Comparison of ENCODE assay signal across 33 cellular contexts in the genomic region with DNA sequence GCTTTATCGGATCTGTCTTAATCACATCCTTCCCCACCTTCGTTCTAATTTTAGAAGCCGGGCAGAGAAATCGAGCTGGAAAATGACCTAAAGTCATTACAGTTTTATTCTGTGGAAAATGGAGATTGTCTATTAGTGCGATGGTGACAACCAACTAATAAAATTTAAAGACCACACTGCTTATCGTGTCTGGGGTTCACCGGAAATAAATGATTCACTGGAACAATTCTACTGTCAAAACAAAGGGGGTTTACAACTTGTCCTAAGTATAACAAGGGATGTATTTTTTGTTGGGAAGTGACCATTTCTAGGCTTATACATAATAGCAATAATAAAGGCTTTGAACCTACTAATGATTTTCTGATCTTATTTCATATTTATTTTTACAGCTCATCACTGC.
"Had no signal": no experiment of that assay in that cellular context is flagged by ENCODE, and none has a peak within 500 bp of the region (broad histone marks: within the 10 kb centered on the region; RNA-seq: fewer than 3 reads in every experiment).

No MANE protein-coding gene starts in this region.

- ATAC-seq: activated CD4-positive, CD25-positive, alpha-beta regulatory T cell treated with anti-CD3 and anti-CD28 coated beads, Interleukin-2, amount 50 U/mL, for 24 hours; activated CD8-positive, alpha-beta T cell treated with anti-CD3 and anti-CD28 coated beads for 36 hours; activated naive CD8-positive, alpha-beta T cell treated with anti-CD3 and anti-CD28 coated beads, Interleukin-2, amount 50 U/mL, for 24 hours; activated T-cell treated with anti-CD3 and anti-CD28 coated beads, Interleukin-2, amount 50 U/mL, for 4 hours; body of pancreas; esophagus mucosa; gastrocnemius medialis; heart right ventricle; T-helper 17 cell had no signal

- H3K4me1 Mint-ChIP-seq: activated B cell treated with CpG ODN at 0.5 μM for 24 hours; activated naive CD4-positive, alpha-beta T cell treated with anti-CD3 and anti-CD28 coated beads, Interleukin-2, amount 50 U/mL, for 24 hours; activated naive CD8-positive, alpha-beta T cell treated with anti-CD3 and anti-CD28 coated beads for 36 hours; activated naive CD8-positive, alpha-beta T cell treated with anti-CD3 and anti-CD28 coated beads, Interleukin-2, amount 50 U/mL, for 24 hours; T-helper 17 cell had no signal

- DNase-seq: activated B cell treated with CpG ODN at 0.5 μM for 24 hours; activated CD4-positive, alpha-beta T cell treated with anti-CD3 and anti-CD28 coated beads for 48 hours; activated CD4-positive, alpha-beta T cell treated with anti-CD3 and anti-CD28 coated beads, Interleukin-2, amount 50 U/mL, for 1 hour; activated CD4-positive, alpha-beta T cell treated with anti-CD3 and anti-CD28 coated beads, Interleukin-2, amount 50 U/mL, for 48 hours; activated CD8-positive, alpha-beta memory T cell treated with anti-CD3 and anti-CD28 coated beads for 24 hours; activated CD8-positive, alpha-beta T cell treated with anti-CD3 and anti-CD28 coated beads for 36 hours; activated effector memory CD4-positive, alpha-beta T cell treated with anti-CD3 and anti-CD28 coated beads, Interleukin-2, amount 50 U/mL, for 16 hours; activated naive CD4-positive, alpha-beta T cell treated with anti-CD3 and anti-CD28 coated beads for 36 hours; activated naive CD8-positive, alpha-beta T cell treated with anti-CD3 and anti-CD28 coated beads for 36 hours; activated naive CD8-positive, alpha-beta T cell treated with anti-CD3 and anti-CD28 coated beads, Interleukin-2, amount 50 U/mL, for 24 hours; activated T-cell treated with anti-CD3 and anti-CD28 coated beads, Interleukin-2, amount 50 U/mL, for 4 hours; adrenal gland; amygdala; aorta; body of pancreas; caudate nucleus; cortex of kidney; dorsolateral prefrontal cortex; effector memory CD4-positive, alpha-beta T cell; endodermal cell; foreskin fibroblast; gastrocnemius medialis; heart right ventricle; T-helper 1 cell; T-helper 17 cell; T1000; WERI-Rb-1 had no signal

- H3K4me3 Mint-ChIP-seq: activated B cell treated with CpG ODN at 0.5 μM for 24 hours; activated CD8-positive, alpha-beta T cell treated with anti-CD3 and anti-CD28 coated beads for 36 hours; activated naive CD4-positive, alpha-beta T cell treated with anti-CD3 and anti-CD28 coated beads for 36 hours; activated naive CD4-positive, alpha-beta T cell treated with anti-CD3 and anti-CD28 coated beads, Interleukin-2, amount 50 U/mL, for 24 hours; activated naive CD8-positive, alpha-beta T cell treated with anti-CD3 and anti-CD28 coated beads for 36 hours; activated naive CD8-positive, alpha-beta T cell treated with anti-CD3 and anti-CD28 coated beads, Interleukin-2, amount 50 U/mL, for 24 hours; activated T-cell treated with anti-CD3 and anti-CD28 coated beads, Interleukin-2, amount 50 U/mL, for 4 hours; endodermal cell; T-helper 17 cell; T-helper 2 cell treated with Interferon-gamma antibody and Interleukin-4, amounts not matched to agents 5 μg/mL and 100 μg/mL, for 36 hours had no signal

- H3K4me1 ChIP-seq: body of pancreas, gastrocnemius medialis had no signal

- H3K9me3 Mint-ChIP-seq: activated B cell treated with CpG ODN at 0.5 μM for 24 hours; activated CD8-positive, alpha-beta T cell treated with anti-CD3 and anti-CD28 coated beads for 36 hours; activated naive CD4-positive, alpha-beta T cell treated with anti-CD3 and anti-CD28 coated beads for 36 hours; activated naive CD4-positive, alpha-beta T cell treated with anti-CD3 and anti-CD28 coated beads, Interleukin-2, amount 50 U/mL, for 24 hours; activated naive CD8-positive, alpha-beta T cell treated with anti-CD3 and anti-CD28 coated beads for 36 hours; activated naive CD8-positive, alpha-beta T cell treated with anti-CD3 and anti-CD28 coated beads, Interleukin-2, amount 50 U/mL, for 24 hours; activated T-cell treated with anti-CD3 and anti-CD28 coated beads, Interleukin-2, amount 50 U/mL, for 4 hours; activated T-helper 2 cell treated with anti-CD3 and anti-CD28 coated beads, Interferon-gamma antibody, Interleukin-2, Interleukin-4, amounts not matched to agents 10 μg/mL and 5 μg/mL and 100 μg/mL, durations not matched to agents 14 hours and 24 hours and 36 hours; endodermal cell; T-helper 2 cell treated with Interferon-gamma antibody and Interleukin-4, amounts not matched to agents 5 μg/mL and 100 μg/mL, for 36 hours had no signal

- H3K4me3 ChIP-seq: adrenal gland, body of pancreas, dorsolateral prefrontal cortex, gastrocnemius medialis, heart right ventricle had no signal

- H3K27ac Mint-ChIP-seq: activated B cell treated with CpG ODN at 0.5 μM for 24 hours; activated CD8-positive, alpha-beta T cell treated with anti-CD3 and anti-CD28 coated beads for 36 hours; activated naive CD4-positive, alpha-beta T cell treated with anti-CD3 and anti-CD28 coated beads for 36 hours; activated naive CD8-positive, alpha-beta T cell treated with anti-CD3 and anti-CD28 coated beads, Interleukin-2, amount 50 U/mL, for 24 hours; activated T-helper 2 cell treated with anti-CD3 and anti-CD28 coated beads, Interferon-gamma antibody, Interleukin-2, Interleukin-4, amounts not matched to agents 10 μg/mL and 5 μg/mL and 100 μg/mL, durations not matched to agents 14 hours and 24 hours and 36 hours; endodermal cell; T-helper 17 cell; T-helper 2 cell treated with Interferon-gamma antibody and Interleukin-4, amounts not matched to agents 5 μg/mL and 100 μg/mL, for 36 hours had no signal

- H3K27me3 Mint-ChIP-seq: activated B cell treated with CpG ODN at 0.5 μM for 24 hours; activated CD8-positive, alpha-beta T cell treated with anti-CD3 and anti-CD28 coated beads for 36 hours; activated naive CD4-positive, alpha-beta T cell treated with anti-CD3 and anti-CD28 coated beads, Interleukin-2, amount 50 U/mL, for 24 hours; activated naive CD8-positive, alpha-beta T cell treated with anti-CD3 and anti-CD28 coated beads for 36 hours; activated naive CD8-positive, alpha-beta T cell treated with anti-CD3 and anti-CD28 coated beads, Interleukin-2, amount 50 U/mL, for 24 hours; T-helper 17 cell had no signal

- H3K9me3 ChIP-seq: adrenal gland, body of pancreas, gastrocnemius medialis, heart right ventricle had no signal

- H3K27ac ChIP-seq: adrenal gland, dorsolateral prefrontal cortex, gastrocnemius medialis, WERI-Rb-1 had no signal

- FAIRE-seq: colon had no signal

- H3K27me3 ChIP-seq: adrenal gland, body of pancreas, dorsolateral prefrontal cortex, gastrocnemius medialis, heart right ventricle had no signal
